Comparison of ENCODE assay signal across 12 cellular contexts in the genomic region with DNA sequence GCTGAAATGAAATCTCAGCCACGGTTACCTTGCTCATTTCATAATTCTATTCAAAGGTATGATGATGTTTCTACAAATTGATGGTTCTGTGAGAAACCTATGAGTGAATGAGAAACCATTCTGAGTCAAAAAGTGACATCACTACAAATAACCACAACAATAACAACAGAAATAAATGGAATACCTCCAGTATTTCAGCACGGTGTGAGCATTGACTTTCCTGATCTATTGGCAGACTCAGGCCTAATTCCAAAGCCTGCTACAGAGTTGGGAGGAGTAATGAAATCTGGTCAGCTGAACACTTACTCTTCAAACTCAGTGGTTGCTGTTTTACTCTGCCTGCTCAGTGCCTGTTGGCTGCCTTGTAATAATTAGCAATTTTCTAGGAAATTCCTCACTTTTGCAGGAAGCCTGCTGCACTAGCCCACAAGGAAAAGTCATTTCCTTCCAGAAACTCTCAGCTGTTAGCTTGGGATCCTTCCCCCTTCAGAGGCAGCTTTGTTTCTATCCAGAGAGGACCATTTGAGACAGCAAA. TPM values are rescaled to one million over a fixed set of nuclear protein-coding genes. Genes with fewer than 3 reads are reported as not detected.
DNase-seq lines count a peak whose midpoint lies in the region; ATAC-seq and TF ChIP-seq lines count a peak whose summit lies in the region.
"Had no signal": no experiment of that assay in that cellular context is flagged by ENCODE, and none has a peak within 500 bp of the region (broad histone marks: within the 10 kb centered on the region; RNA-seq: fewer than 3 reads in every experiment).

No MANE protein-coding gene starts in this region.

- WGBS in heart right ventricle, 2 donors = 44 to 55% methylated on average over 2 of the region's 2 CpGs
- WGBS in smooth muscle cell (ENCODE audit: low lambda C conversion rate) = 49% methylated on average over 2 of the region's 2 CpGs

- no peak overlapping the region for H3K4me3 ChIP-seq in heart right ventricle
- no peak overlapping the region for H3K4me3 ChIP-seq in smooth muscle cell
- H3K4me3 ChIP-seq: thoracic aorta had no signal

- no peak overlapping the region for H3K4me2 ChIP-seq in smooth muscle cell
- H3K4me2 ChIP-seq: KMS-11 had no signal

- H3K4me1 ChIP-seq in heart right ventricle (peaks cover 2 to 27% (median 15%) of the 10 kb centered on the region in 9 donors), smooth muscle cell (ENCODE audit: low read depth) (peaks cover 5% of the 10 kb centered on the region)

- peak; percentile 61 for DNase-seq in astrocyte of the hippocampus (ENCODE audit: low read depth, low spot score)
- peak in 1 of 2 donors; percentile 25 for DNase-seq in heart right ventricle
- DNase-seq in smooth muscle cell (lab: John Stamatoyannopoulos, UW; ENCODE audit: unreplicated experiment) = no peak
- no peak for DNase-seq in NCI-H128 (lab: John Stamatoyannopoulos, UW; ENCODE audit: unreplicated experiment)
- no peak for DNase-seq in NCI-H82 (lab: John Stamatoyannopoulos, UW)
- DNase-seq: activated naive CD8-positive, alpha-beta T cell treated with anti-CD3 and anti-CD28 coated beads, Interleukin-2, amount 10 ng/mL, durations not matched to agents 7 days and 5 days; midbrain; PC-3 had no signal

- H2AFZ ChIP-seq in smooth muscle cell (ENCODE audit: low read depth) = peak overlapping the region; percentile 10

- TF ChIP-seq CTCF in heart right ventricle (IDR thresholded peaks at IDR 0.05) (no peak), smooth muscle cell (IDR thresholded peaks at IDR 0.05; ENCODE audit: borderline replicate concordance, insufficient read depth, poor library complexity, severe bottlenecking) (no peak)

- H3K36me3 ChIP-seq in heart right ventricle = no peaks in the 10 kb centered on the region
- H3K36me3 ChIP-seq in smooth muscle cell (ENCODE audit: low read depth) = no peaks in the 10 kb centered on the region
- H3K36me3 ChIP-seq: thoracic aorta had no signal

- no peak overlapping the region for H3K9ac ChIP-seq in smooth muscle cell (ENCODE audit: low read depth)
- H3K9ac ChIP-seq: KMS-11 had no signal

- peaks cover 6% of the 10 kb centered on the region for H3F3A ChIP-seq in smooth muscle cell (ENCODE audit: low read depth)

- H4K20me1 ChIP-seq in smooth muscle cell (ENCODE audit: low read depth) = no peaks in the 10 kb centered on the region

- H3K27me3 ChIP-seq in heart right ventricle (no peaks in the 10 kb centered on the region), smooth muscle cell (ENCODE audit: low read depth) (no peaks in the 10 kb centered on the region)

- H3K27ac ChIP-seq in heart right ventricle (peak overlapping the region in 5 of 10 donors; percentile 6 to 42 (median 35)), smooth muscle cell (ENCODE audit: low read depth) (peak overlapping the region; percentile 35)
- H3K27ac ChIP-seq: KMS-11, thoracic aorta had no signal

- intact Hi-C loops in heart right ventricle (cut with DNase I) = loop anchor here in 2 of 10 donors (5.0 kb wide), 2 partner anchors 33 to 98 kb away; a partner anchor contains a TSS

- no peaks in the 10 kb centered on the region for H3K79me2 ChIP-seq in smooth muscle cell (ENCODE audit: low read depth)

- H3K9me3 ChIP-seq in heart right ventricle = no peaks in the 10 kb centered on the region
- H3K9me3 ChIP-seq in smooth muscle cell (replicated peaks; ENCODE audit: low read depth) = no peaks in the 10 kb centered on the region
- H3K9me3 ChIP-seq: thoracic aorta had no signal

- ATAC-seq in HG02870 (IDR thresholded peaks at IDR 0.05; ENCODE audit: unreplicated experiment) = peak; percentile 67
- ATAC-seq in heart right ventricle = peak; percentile 37 to 86 (median 70)
- no peak for ATAC-seq in GM18861 (IDR thresholded peaks at IDR 0.05; ENCODE audit: unreplicated experiment)
- ATAC-seq: PC-3 had no signal

RNA-seq across cellular contexts. Expression of a gene that starts 18.8 kb away (rescaled TPM):
- total RNA-seq in heart right ventricle (100 to 1,000 TPM; 197 to 405 (median 267) TPM), smooth muscle cell (4.2 and 4.5 TPM in 2 replicates)
- polyA plus RNA-seq in heart right ventricle (10 to 100 TPM; 27.5 to 29.1 TPM), smooth muscle cell (0.08 and 0.59 TPM in 2 replicates)

RNA-seq across cellular contexts. Expression of a gene that starts 33.9 kb away (rescaled TPM):
- total RNA-seq in heart right ventricle (10 to 100 TPM in 6 of 10 donors, 1 to 10 TPM in 4; 7.8 to 24.4 (median 12.1) TPM), smooth muscle cell (228 and 237 TPM in 2 replicates)
- polyA plus RNA-seq in heart right ventricle (10 to 100 TPM in 1 of 2 donors, 1 to 10 TPM in 1; 6.1 to 15.9 TPM), smooth muscle cell (133 and 163 TPM in 2 replicates)

Comparison
In these comparisons a context has a peak if more than half of its experiments do, and no peak if none do; other contexts are left out.
1. RNA of a gene that starts 18.8 kb away (total RNA-seq): 197 to 405 TPM in heart right ventricle; 4.2 to 4.5 TPM in smooth muscle cell; every median in the first group is over 10 times any median in the second.